17 cellular contexts compared by ENCODE assay signal in the genomic region with DNA sequence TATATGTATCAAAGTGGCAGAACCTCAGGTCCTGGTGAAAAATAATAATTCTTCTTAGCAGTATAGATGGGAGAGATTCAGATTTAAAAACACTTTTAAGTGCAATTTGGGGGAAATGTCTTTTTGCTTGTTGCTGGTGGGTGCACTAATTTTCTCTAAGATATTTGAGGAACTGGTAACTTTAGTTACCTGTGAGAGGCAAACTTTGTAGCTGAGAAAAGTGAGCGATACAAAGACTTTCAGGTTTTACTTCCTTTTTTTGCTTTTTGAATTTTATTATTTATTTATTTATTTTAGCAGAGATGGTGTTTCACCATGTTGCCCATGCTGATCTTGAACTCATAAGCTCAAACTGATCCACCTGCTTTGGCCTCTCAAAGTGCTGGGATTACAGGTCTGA.
A peak's percentile ranks its signal among the peaks of the same experiment; 100 is the strongest.
DNase-seq lines count a peak whose midpoint lies in the region; ATAC-seq, FAIRE-seq and TF ChIP-seq lines count a peak whose summit lies in the region.
"Had no signal": no experiment of that assay in that cellular context is flagged by ENCODE, and none has a peak within 500 bp of the region (broad histone marks: within the 10 kb centered on the region; RNA-seq: fewer than 3 reads in every experiment).

No MANE protein-coding gene starts in this region.

- H3K9me3 Mint-ChIP-seq in activated B cell treated with CpG ODN at 0.5 μM for 24 hours, result no peaks in the 10 kb centered on the region
- H3K9me3 Mint-ChIP-seq: dendritic cell treated with granulocyte-macrophage colony-stimulating factor and Interleukin-4, amounts not matched to agents 40 ng/mL and 50 ng/mL, for 4 days had no signal

- no peak overlapping the region for H3K27ac ChIP-seq in right cardiac atrium (ENCODE audit: low read length)
- H3K27ac ChIP-seq: foreskin keratinocyte had no signal

- no peaks in the 10 kb centered on the region for H3K27me3 Mint-ChIP-seq in activated B cell treated with CpG ODN at 0.5 μM for 24 hours
- H3K27me3 Mint-ChIP-seq: dendritic cell treated with granulocyte-macrophage colony-stimulating factor and Interleukin-4, amounts not matched to agents 40 ng/mL and 50 ng/mL, for 4 days; naive thymus-derived CD4-positive, alpha-beta T cell had no signal

- no peaks in the 10 kb centered on the region for H3K27me3 ChIP-seq in right cardiac atrium (ENCODE audit: control insufficient read depth, insufficient read depth)
- H3K27me3 ChIP-seq: foreskin keratinocyte had no signal

- TF ChIP-seq CTCF in activated B cell treated with CpG ODN at 0.5 μM for 24 hours (IDR thresholded peaks at IDR 0.05), result no peak

- H3K9me3 ChIP-seq in right cardiac atrium (ENCODE audit: control insufficient read depth, low read length), result peaks cover 10% of the 10 kb centered on the region

- no peak overlapping the region for H3K27ac Mint-ChIP-seq in activated B cell treated with CpG ODN at 0.5 μM for 24 hours
- H3K27ac Mint-ChIP-seq: dendritic cell treated with granulocyte-macrophage colony-stimulating factor and Interleukin-4, amounts not matched to agents 40 ng/mL and 50 ng/mL, for 4 days; H9 had no signal

- WGBS in right cardiac atrium, result 89% methylated on average over 1 of the region's 1 CpG

- no peaks in the 10 kb centered on the region for H3K36me3 Mint-ChIP-seq in activated B cell treated with CpG ODN at 0.5 μM for 24 hours (ENCODE audit: low read depth)

- peaks cover 30% of the 10 kb centered on the region for H3K4me1 Mint-ChIP-seq in activated B cell treated with CpG ODN at 0.5 μM for 24 hours
- H3K4me1 Mint-ChIP-seq: H9 had no signal

- CTCF ChIA-PET in activated B cell treated with CpG ODN at 0.5 μM for 24 hours (lab: Charles Lee), result interaction anchor here (1.0 to 1.3 kb wide), 2 partner anchors 9 to 115 kb away, joined by 4 to 5 read pairs; no protein-coding TSS in a partner anchor

- no peak for FAIRE-seq in HTR-8/SVneo (lab: Jason Lieb, UNC)
- FAIRE-seq: keratinocyte had no signal

- no peak overlapping the region for H3K4me3 Mint-ChIP-seq in activated B cell treated with CpG ODN at 0.5 μM for 24 hours
- H3K4me3 Mint-ChIP-seq: dendritic cell treated with granulocyte-macrophage colony-stimulating factor and Interleukin-4, amounts not matched to agents 40 ng/mL and 50 ng/mL, for 4 days; H9; naive thymus-derived CD4-positive, alpha-beta T cell had no signal

- ATAC-seq in GM18867 (IDR thresholded peaks at IDR 0.05; ENCODE audit: unreplicated experiment) (peak; percentile 85), GM21528 (IDR thresholded peaks at IDR 0.05; ENCODE audit: low FRiP score, unreplicated experiment) (peak; percentile 66), HG03103 (IDR thresholded peaks at IDR 0.05; ENCODE audit: low read depth, unreplicated experiment) (peak; percentile 54), activated B cell treated with CpG ODN at 0.5 μM for 24 hours (ENCODE audit: low read depth) (peak; percentile 58), right cardiac atrium (no peak)
- ATAC-seq: foreskin keratinocyte; naive thymus-derived CD4-positive, alpha-beta T cell had no signal

- no peak overlapping the region for H3K4me3 ChIP-seq in right cardiac atrium (ENCODE audit: low read length)

- H3K4me1 ChIP-seq in right cardiac atrium (ENCODE audit: control insufficient read depth, insufficient read depth, low read length), result no peaks in the 10 kb centered on the region

- POLR2A ChIA-PET in activated B cell treated with CpG ODN at 0.5 μM for 24 hours (lab: Charles Lee), result interaction anchor here (0.5 to 1.3 kb wide), 5 partner anchors 9 to 302 kb away, joined by 3 to 6 read pairs (median 3); no protein-coding TSS in a partner anchor

- intact Hi-C loops in activated B cell treated with CpG ODN at 0.5 μM for 24 hours (cut with micrococcal nuclease) (loop anchor here (1.0 kb wide), 1 partner anchor 10 kb away; no protein-coding TSS in a partner anchor), right cardiac atrium (cut with DNase I) (no loop called here)

- no peak for DNase-seq in activated B cell treated with CpG ODN at 0.5 μM for 24 hours
- DNase-seq in HTR-8/SVneo (ENCODE audit: insufficient read length, low spot score), result no peak
- no peak for DNase-seq in medulla oblongata (ENCODE audit: extremely low spot score)
- DNase-seq in right cardiac atrium, result no peak
- DNase-seq in C1 segment of cervical spinal cord (lab: John Stamatoyannopoulos, UW), result no peak
- DNase-seq: foreskin keratinocyte; GDM1; H9; KBM-7; naive thymus-derived CD4-positive, alpha-beta T cell; NCI-H2029 treated with DMSO at 0.1 percent for 48 hours; PC-3 had no signal

Comparison
In these comparisons a context has a peak if more than half of its experiments do, and no peak if none do; other contexts are left out.
1. ATAC-seq: peak in GM18867 (single experiment), GM21528 (single experiment), HG03103 (single experiment) and activated B cell treated with CpG ODN at 0.5 μM for 24 hours (single experiment); none in right cardiac atrium (0 of 2).